ENCODE assay signal across 8 cellular contexts in genomic region chr9:35923927-35924763, GRCh38. TPM values are rescaled to one million over a fixed set of nuclear protein-coding genes. Genes with fewer than 3 reads are reported as not detected.
DNase-seq lines count a peak whose midpoint lies in the region; ATAC-seq and TF ChIP-seq lines count a peak whose summit lies in the region.

No MANE protein-coding gene starts in this region.

- TF ChIP-seq CTCF in Loucy (conservative IDR thresholded peaks at IDR 0.05; ENCODE audit: low read length) (no peak), choroid plexus epithelial cell (conservative IDR thresholded peaks at IDR 0.05; ENCODE audit: low read depth, low read length) (no peak), mesothelial cell of epicardium (IDR thresholded peaks at IDR 0.05; ENCODE audit: unreplicated experiment) (no peak), upper lobe of right lung (IDR thresholded peaks at IDR 0.05) (no peak)

- ATAC-seq in upper lobe of right lung (peak; percentile 46), GM18520 (IDR thresholded peaks at IDR 0.05; ENCODE audit: unreplicated experiment) (no peak), HG03139 (IDR thresholded peaks at IDR 0.05; ENCODE audit: unreplicated experiment) (no peak)

- DNase-seq in AG08396 (ENCODE audit: low spot score) = peak; percentile 75
- DNase-seq in choroid plexus epithelial cell (ENCODE audit: low read depth) = peak; percentile 92
- DNase-seq in mesothelial cell of epicardium (ENCODE audit: low spot score in 2 of 2, unreplicated experiment in 2 of 2) = no peak
- DNase-seq in upper lobe of right lung = no peak
- no peak for DNase-seq in AML-193 (lab: John Stamatoyannopoulos, UW)

- H3K4me3 ChIP-seq in Loucy (ENCODE audit: low read length, poor library complexity, severe bottlenecking) = no peak overlapping the region
- no peak overlapping the region for H3K4me3 ChIP-seq in choroid plexus epithelial cell (ENCODE audit: low read depth, low read length)
- no peak overlapping the region for H3K4me3 ChIP-seq in upper lobe of right lung

- H3K36me3 Mint-ChIP-seq in mesothelial cell of epicardium = no peaks in the 10 kb centered on the region

- H3K36me3 ChIP-seq in Loucy (ENCODE audit: insufficient read depth, low read length) (no peaks in the 10 kb centered on the region), upper lobe of right lung (no peaks in the 10 kb centered on the region)

- H2AFZ ChIP-seq in Loucy (ENCODE audit: low read length) = peak overlapping the region; percentile 83

- no peaks in the 10 kb centered on the region for H3K79me2 ChIP-seq in Loucy (ENCODE audit: insufficient read depth, low read length)

- H3K9me3 Mint-ChIP-seq in mesothelial cell of epicardium = no peaks in the 10 kb centered on the region

- intact Hi-C loops in upper lobe of right lung (cut with DNase I) = no loop called here

- peaks cover 10% of the 10 kb centered on the region for H3K27me3 Mint-ChIP-seq in mesothelial cell of epicardium (ENCODE audit: low read depth)

- H3K9me3 ChIP-seq in Loucy (ENCODE audit: insufficient read depth, low read depth, low read length) = no peaks in the 10 kb centered on the region
- H3K9me3 ChIP-seq in upper lobe of right lung = no peaks in the 10 kb centered on the region

- no peaks in the 10 kb centered on the region for H3K27me3 ChIP-seq in Loucy (ENCODE audit: insufficient read depth, low read length, poor library complexity, severe bottlenecking)
- no peaks in the 10 kb centered on the region for H3K27me3 ChIP-seq in upper lobe of right lung

- peak overlapping the region; percentile 79 for H3K27ac Mint-ChIP-seq in mesothelial cell of epicardium

- H3K4me2 ChIP-seq in Loucy (ENCODE audit: low read depth, low read length, poor library complexity, severe bottlenecking) = no peak overlapping the region

- H3K27ac ChIP-seq in upper lobe of right lung = no peak overlapping the region

- H3K4me3 Mint-ChIP-seq in mesothelial cell of epicardium = no peak overlapping the region

- peaks cover 12% of the 10 kb centered on the region for H3K4me1 ChIP-seq in Loucy (ENCODE audit: insufficient read depth, low read length, poor library complexity, severe bottlenecking)
- H3K4me1 ChIP-seq in upper lobe of right lung = peaks cover 8% of the 10 kb centered on the region

- H3K4me1 Mint-ChIP-seq in mesothelial cell of epicardium = peaks cover 17% of the 10 kb centered on the region

- no peaks in the 10 kb centered on the region for H4K20me1 ChIP-seq in Loucy (ENCODE audit: insufficient read depth, low read length, poor library complexity, severe bottlenecking)

- no peak overlapping the region for H3K9ac ChIP-seq in Loucy (ENCODE audit: low read depth, low read length, poor library complexity, severe bottlenecking)

- no peaks in the 10 kb centered on the region for H3F3A ChIP-seq in Loucy (ENCODE audit: low read depth)

- H3K9me2 ChIP-seq in Loucy (replicated peaks; ENCODE audit: low read depth, low read length) = no peaks in the 10 kb centered on the region

RNA-seq across cellular contexts. Expression of gene SPAAR, which starts 14.9 kb away (rescaled TPM):
- total RNA-seq in mesothelial cell of epicardium = 0.14 to 0.47 TPM (median 0.27 TPM) in 3 replicates
- total RNA-seq in upper lobe of right lung = 13.5 TPM

RNA-seq across cellular contexts. Expression of gene HRCT1, which starts 18.1 kb away (rescaled TPM):
- 0.72 to 1.2 TPM (median 1.0 TPM) in 3 replicates for total RNA-seq in mesothelial cell of epicardium
- total RNA-seq in upper lobe of right lung = 10.8 TPM

RNA-seq across cellular contexts. Expression of gene OR2S2, which starts 33.8 kb away (rescaled TPM):
- total RNA-seq in mesothelial cell of epicardium = not detected in 3 replicates
- total RNA-seq in upper lobe of right lung = not detected

RNA-seq across cellular contexts. Expression of gene OR13J1, which starts 53.9 kb away (rescaled TPM):
- total RNA-seq in mesothelial cell of epicardium (not detected in 3 replicates), upper lobe of right lung (not detected)

Comparison
In these comparisons a context has a peak if more than half of its experiments do, and no peak if none do; other contexts are left out.
1. DNase-seq: peak in AG08396 (single experiment) and choroid plexus epithelial cell (single experiment); none in mesothelial cell of epicardium (0 of 2), upper lobe of right lung (single experiment) and AML-193 (0 of 2).